Comparison of ENCODE assay signal across 8 cellular contexts in the genomic region with DNA sequence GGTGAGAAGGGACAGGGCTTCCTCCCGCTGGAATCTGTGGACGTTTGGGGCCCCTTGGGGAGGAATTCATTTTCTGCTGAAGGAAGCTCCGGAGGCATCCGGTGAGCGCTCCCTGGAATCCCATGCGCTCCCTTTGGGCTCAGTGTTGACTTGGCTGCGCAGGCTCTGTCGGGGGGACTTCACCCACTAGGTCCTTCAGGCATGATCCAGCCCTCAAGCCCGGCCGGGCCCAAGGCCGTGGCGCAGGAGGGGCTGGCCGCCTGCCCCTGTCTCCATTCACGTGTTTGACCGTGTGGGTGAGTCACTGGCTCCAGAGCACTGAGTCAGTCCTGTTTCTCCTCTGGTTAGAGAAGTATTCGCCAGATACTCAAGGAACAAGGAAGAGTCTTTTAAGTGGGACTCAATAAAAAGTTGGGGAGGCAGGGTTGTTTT. TPM values are rescaled to one million over a fixed set of nuclear protein-coding genes. Genes with fewer than 3 reads are reported as not detected.
DNase-seq lines count a peak whose midpoint lies in the region; ATAC-seq and TF ChIP-seq lines count a peak whose summit lies in the region.

No MANE protein-coding gene starts in this region.

- H3K27ac ChIP-seq in CD4-positive, alpha-beta memory T cell (ENCODE audit: low read depth, low read length): no peak overlapping the region
- H3K27ac ChIP-seq in coronary artery: peak overlapping the region; percentile 91 to 93

- TF ChIP-seq POLR2A in NB4 (IDR thresholded peaks at IDR 0.05; ENCODE audit: extremely low read depth, insufficient read length): no peak

- H3K4me3 Mint-ChIP-seq in CD4-positive, alpha-beta memory T cell: peak overlapping the region; percentile 36 to 78 (median 59)

- peaks cover 11 to 15% of the 10 kb centered on the region in 2 donors for H3K27me3 Mint-ChIP-seq in CD4-positive, alpha-beta memory T cell

- CTCF ChIA-PET in CD4-positive, alpha-beta memory T cell (lab: Charles Lee; ENCODE audit: partially characterized antibody): no interaction called here

- H3K4me1 ChIP-seq in CD4-positive, alpha-beta memory T cell (ENCODE audit: insufficient read depth, low read length): peaks cover 12% of the 10 kb centered on the region

- TF ChIP-seq CTCF in NB4 (IDR thresholded peaks at IDR 0.05; ENCODE audit: low read depth, low read length) (no peak), coronary artery (IDR thresholded peaks at IDR 0.05) (no peak), GM10266 (IDR thresholded peaks at IDR 0.05; ENCODE audit: control insufficient read depth, insufficient read depth, low read depth, missing control alignments) (no peak)

- no peaks in the 10 kb centered on the region for H3K36me3 Mint-ChIP-seq in CD4-positive, alpha-beta memory T cell

- no peak overlapping the region for H3K4me3 ChIP-seq in CD4-positive, alpha-beta memory T cell (ENCODE audit: low read length in 2 of 2)
- H3K4me3 ChIP-seq in NB4 (ENCODE audit: low read depth, low read length) (peak overlapping the region; percentile 52), coronary artery (peak overlapping the region; percentile 96)

- H3K4me1 Mint-ChIP-seq in CD4-positive, alpha-beta memory T cell: peaks cover 9 to 13% (median 11%) of the 10 kb centered on the region in 4 donors

- H3K27ac Mint-ChIP-seq in CD4-positive, alpha-beta memory T cell: peak overlapping the region in 2 of 7 donors; percentile 71 to 74

- no peak for DNase-seq in CD4-positive, alpha-beta memory T cell
- DNase-seq in NB4 (ENCODE audit: low read depth) (peak; percentile 92), coronary artery (ENCODE audit: low spot score) (peak; percentile 93), kidney glomerular epithelial cell (lab: John Stamatoyannopoulos, UW) (peak; percentile 82), smooth muscle cell of the brain vasculature (ENCODE audit: low read depth, low spot score) (peak; percentile 79), GM10266 (ENCODE audit: extremely low spot score) (no peak)
- DNase-seq in activated CD4-positive, CD25-positive, alpha-beta regulatory T cell treated with anti-CD3 and anti-CD28 coated beads, Interleukin-2, amount 50 U/mL, for 72 hours: no peak

- no peak for ATAC-seq in HG03460 (IDR thresholded peaks at IDR 0.05; ENCODE audit: unreplicated experiment)

- POLR2A ChIA-PET in CD4-positive, alpha-beta memory T cell (lab: Charles Lee; ENCODE audit: partially characterized antibody): no interaction called here

- no peaks in the 10 kb centered on the region for H3K9me3 Mint-ChIP-seq in CD4-positive, alpha-beta memory T cell

- no peaks in the 10 kb centered on the region for H3K36me3 ChIP-seq in CD4-positive, alpha-beta memory T cell (ENCODE audit: insufficient read depth, low read length)

- intact Hi-C loops in CD4-positive, alpha-beta memory T cell (cut with micrococcal nuclease): no loop called here

- no peaks in the 10 kb centered on the region for H3K9me3 ChIP-seq in CD4-positive, alpha-beta memory T cell (ENCODE audit: control insufficient read depth in 1 of 2, low read length in 2 of 2)

- no peaks in the 10 kb centered on the region for H3K27me3 ChIP-seq in CD4-positive, alpha-beta memory T cell (ENCODE audit: insufficient read depth, low read length)

RNA-seq across cellular contexts. Expression of gene CTTN, which starts 1.4 kb away (rescaled TPM):
- total RNA-seq in CD4-positive, alpha-beta memory T cell: 1 to 10 TPM in 1 of 2 experiments, under 1 TPM in 1; 0.58 to 1.5 TPM
- under 1 TPM in 1 of 2 donors, not detected in 1; 0.41 TPM for polyA plus RNA-seq in CD4-positive, alpha-beta memory T cell

Comparison
In these comparisons a context has a peak if more than half of its experiments do, and no peak if none do; other contexts are left out.
1. DNase-seq: peak in NB4 (single experiment), coronary artery (single experiment), kidney glomerular epithelial cell (single experiment) and smooth muscle cell of the brain vasculature (single experiment); none in CD4-positive, alpha-beta memory T cell (0 of 5), GM10266 (single experiment) and activated CD4-positive, CD25-positive, alpha-beta regulatory T cell treated with anti-CD3 and anti-CD28 coated beads, Interleukin-2, amount 50 U/mL, for 72 hours (single experiment).
2. H3K4me3 ChIP-seq: peak in NB4 (single experiment) and coronary artery (single experiment); none in CD4-positive, alpha-beta memory T cell (0 of 2).